In genomic region chrX:80016182-80016581, GRCh38 we compare ENCODE assay signal across 33 cellular contexts. TPM values are rescaled to one million over a fixed set of nuclear protein-coding genes. Genes with fewer than 3 reads are reported as not detected.
"Had no signal": no experiment of that assay in that cellular context is flagged by ENCODE, and none has a peak within 500 bp of the region (broad histone marks: within the 10 kb centered on the region; RNA-seq: fewer than 3 reads in every experiment).

No MANE protein-coding gene starts in this region.

- H3K9me3 ChIP-seq: adrenal gland, body of pancreas, esophagus muscularis mucosa, gastrocnemius medialis, heart left ventricle had no signal

- DNase-seq: activated CD4-positive, alpha-beta memory T cell treated with anti-CD3 and anti-CD28 coated beads for 36 hours; activated CD4-positive, alpha-beta T cell treated with anti-CD3 and anti-CD28 coated beads for 36 hours; activated CD4-positive, alpha-beta T cell treated with anti-CD3 and anti-CD28 coated beads, Interleukin-2, amount 10 ng/mL, durations not matched to agents 24 days and 14 days; activated CD4-positive, CD25-positive, alpha-beta regulatory T cell; activated CD4-positive, CD25-positive, alpha-beta regulatory T cell treated with anti-CD3 and anti-CD28 coated beads, Interleukin-2, amount 50 U/mL, for 72 hours; activated CD8-positive, alpha-beta memory T cell treated with anti-CD3 and anti-CD28 coated beads, Interleukin-2, amount 10 ng/mL, durations not matched to agents 7 days and 5 days; activated CD8-positive, alpha-beta memory T cell treated with anti-CD3 and anti-CD28 coated beads, Interleukin-2, amount 50 U/mL, for 4 hours; activated CD8-positive, alpha-beta T cell treated with anti-CD3 and anti-CD28 coated beads, Interleukin-2, amount 10 ng/mL, durations not matched to agents 7 days and 5 days; activated effector memory CD4-positive, alpha-beta T cell treated with anti-CD3 and anti-CD28 coated beads, Interleukin-2, amount 50 U/mL, for 16 hours; activated naive CD4-positive, alpha-beta T cell treated with anti-CD3 and anti-CD28 coated beads for 36 hours; activated naive CD8-positive, alpha-beta T cell treated with anti-CD3 and anti-CD28 coated beads for 36 hours; activated naive CD8-positive, alpha-beta T cell treated with anti-CD3 and anti-CD28 coated beads, Interleukin-2, amount 50 U/mL, for 24 hours; activated T-cell treated with anti-CD3 and anti-CD28 coated beads, Interleukin-2, amount 50 U/mL, for 1 hour; activated T-cell treated with anti-CD3 and anti-CD28 coated beads, Interleukin-2, amount 50 U/mL, for 48 hours; adrenal gland; amygdala; aorta; body of pancreas; cortex of kidney; dermis blood vessel endothelial cell; effector CD4-positive, alpha-beta T cell; effector memory CD8-positive, alpha-beta T cell; erythroblast; foreskin keratinocyte; gastrocnemius medialis; glutamatergic neuron; heart left ventricle; T-helper 2 cell had no signal

- H3K4me3 ChIP-seq: adrenal gland, body of pancreas, esophagus muscularis mucosa, gastrocnemius medialis, heart left ventricle had no signal

- ATAC-seq: activated CD4-positive, alpha-beta T cell treated with anti-CD3 and anti-CD28 coated beads for 36 hours; activated CD8-positive, alpha-beta memory T cell treated with anti-CD3 and anti-CD28 coated beads, Interleukin-2, amount 10 ng/mL, durations not matched to agents 7 days and 5 days; activated CD8-positive, alpha-beta T cell treated with anti-CD3 and anti-CD28 coated beads, Interleukin-2, amount 10 ng/mL, durations not matched to agents 7 days and 5 days; activated naive CD8-positive, alpha-beta T cell treated with anti-CD3 and anti-CD28 coated beads, Interleukin-2, amount 50 U/mL, for 24 hours; body of pancreas; effector memory CD8-positive, alpha-beta T cell; foreskin keratinocyte; gastrocnemius medialis; heart left ventricle had no signal

- H3K4me1 ChIP-seq: adrenal gland, body of pancreas, esophagus muscularis mucosa, foreskin keratinocyte, gastrocnemius medialis, heart left ventricle had no signal

- H3K27me3 ChIP-seq: body of pancreas, esophagus muscularis mucosa, foreskin keratinocyte, gastrocnemius medialis had no signal

- H3K36me3 ChIP-seq: adrenal gland, esophagus muscularis mucosa, gastrocnemius medialis, heart left ventricle had no signal

- H3K27ac ChIP-seq: adrenal gland, body of pancreas, esophagus muscularis mucosa, foreskin keratinocyte, gastrocnemius medialis, heart left ventricle had no signal

RNA-seq across cellular contexts. Expression of gene TBX22, which starts 1.6 kb away (rescaled TPM):
- total RNA-seq: activated CD4-positive, alpha-beta memory T cell treated with anti-CD3 and anti-CD28 coated beads for 36 hours; activated CD4-positive, alpha-beta T cell treated with anti-CD3 and anti-CD28 coated beads for 36 hours; activated CD4-positive, alpha-beta T cell treated with anti-CD3 and anti-CD28 coated beads, Interleukin-2, amount 10 ng/mL, durations not matched to agents 24 days and 14 days; activated CD8-positive, alpha-beta memory T cell treated with anti-CD3 and anti-CD28 coated beads for 36 hours; activated CD8-positive, alpha-beta memory T cell treated with anti-CD3 and anti-CD28 coated beads, Interleukin-2, amount 10 ng/mL, durations not matched to agents 7 days and 5 days; activated CD8-positive, alpha-beta T cell treated with anti-CD3 and anti-CD28 coated beads, Interleukin-2, amount 10 ng/mL, durations not matched to agents 7 days and 5 days; activated naive CD4-positive, alpha-beta T cell treated with anti-CD3 and anti-CD28 coated beads for 36 hours; activated naive CD8-positive, alpha-beta T cell treated with anti-CD3 and anti-CD28 coated beads for 36 hours; activated T-helper 1 cell treated with anti-CD3 and anti-CD28 coated beads, Interleukin-12 subunit alpha, Interleukin-12 subunit beta, Interleukin-2, Interleukin-4 antibody, amounts not matched to agents 30 ng/mL and 10 ng/mL and 1 ng/mL, durations not matched to agents 14 hours and 24 hours and 36 hours; activated T-helper 2 cell treated with anti-CD3 and anti-CD28 coated beads, Interferon-gamma antibody, Interleukin-2, Interleukin-4, amounts not matched to agents 10 μg/mL and 5 μg/mL and 100 μg/mL, durations not matched to agents 14 hours and 24 hours and 36 hours; adrenal gland; aorta; body of pancreas; chondrocyte; dermis blood vessel endothelial cell; esophagus muscularis mucosa; foreskin keratinocyte; gastrocnemius medialis; heart left ventricle had no signal
